In genomic region chr6:133966654-133967300, GRCh38 we compare ENCODE assay signal across 12 cellular contexts. TPM values are rescaled to one million over a fixed set of nuclear protein-coding genes. Genes with fewer than 3 reads are reported as not detected.
DNase-seq lines count a peak whose midpoint lies in the region; ATAC-seq, FAIRE-seq and TF ChIP-seq lines count a peak whose summit lies in the region.
"Had no signal": no experiment of that assay in that cellular context is flagged by ENCODE, and none has a peak within 500 bp of the region (broad histone marks: within the 10 kb centered on the region; RNA-seq: fewer than 3 reads in every experiment).

No MANE protein-coding gene starts in this region.

- no peaks in the 10 kb centered on the region for H4K20me1 ChIP-seq in MM.1S (ENCODE audit: insufficient read depth, low read length)

- H3K4me2 ChIP-seq in MM.1S (ENCODE audit: low read depth, low read length): peak overlapping the region; percentile 28; the same call in 1 of the 2 replicates

- DNase-seq in GM19239 (ENCODE audit: insufficient read length, low spot score) (peak; percentile 26), MM.1S (no peak), MV-4-11 (lab: John Stamatoyannopoulos, UW) (no peak), vagina (ENCODE audit: extremely low spot score in 2 of 2) (no peak)
- DNase-seq in effector CD8-positive, alpha-beta T cell (lab: John Stamatoyannopoulos, UW): no peak
- DNase-seq: NCI-H1694 treated with DMSO at 0.1 percent for 48 hours had no signal

- ATAC-seq in HG02759 (IDR thresholded peaks at IDR 0.05; ENCODE audit: unreplicated experiment): peak; percentile 89
- peak; percentile 72 for ATAC-seq in stimulated activated memory B cell treated with anti-CD40 and anti-IgM and Interleukin-4, amounts not matched to agents 10 μg/mL and 1 μg/mL and 100 μg/mL, for 72 hours
- ATAC-seq: sciatic nerve had no signal

- H3K9me3 ChIP-seq in MM.1S (replicated peaks; ENCODE audit: insufficient read depth, low read length) (no peaks in the 10 kb centered on the region), vagina (no peaks in the 10 kb centered on the region)
- H3K9me3 ChIP-seq: thoracic aorta had no signal

- H3K27ac ChIP-seq in MM.1S (ENCODE audit: low read length): no peak overlapping the region
- no peak overlapping the region for H3K27ac ChIP-seq in vagina
- H3K27ac ChIP-seq: cardiac muscle cell, thoracic aorta had no signal

- TF ChIP-seq POLR2A in vagina (IDR thresholded peaks at IDR 0.05): no peak

- H3K27me3 Mint-ChIP-seq in stimulated activated memory B cell treated with anti-CD40 and anti-IgM and Interleukin-4, amounts not matched to agents 10 μg/mL and 1 μg/mL and 100 μg/mL, for 72 hours: no peaks in the 10 kb centered on the region

- no peaks in the 10 kb centered on the region for H3K9me3 Mint-ChIP-seq in stimulated activated memory B cell treated with anti-CD40 and anti-IgM and Interleukin-4, amounts not matched to agents 10 μg/mL and 1 μg/mL and 100 μg/mL, for 72 hours

- H3K36me3 Mint-ChIP-seq in stimulated activated memory B cell treated with anti-CD40 and anti-IgM and Interleukin-4, amounts not matched to agents 10 μg/mL and 1 μg/mL and 100 μg/mL, for 72 hours: peaks cover 6% of the 10 kb centered on the region

- peak overlapping the region; percentile 11 for H3K4me3 Mint-ChIP-seq in stimulated activated memory B cell treated with anti-CD40 and anti-IgM and Interleukin-4, amounts not matched to agents 10 μg/mL and 1 μg/mL and 100 μg/mL, for 72 hours

- peak; percentile 94 for FAIRE-seq in GM19239 (lab: Jason Lieb, UNC)
- FAIRE-seq: TTC549 had no signal

- peak overlapping the region; percentile 20 for H3K27ac Mint-ChIP-seq in stimulated activated memory B cell treated with anti-CD40 and anti-IgM and Interleukin-4, amounts not matched to agents 10 μg/mL and 1 μg/mL and 100 μg/mL, for 72 hours

- 0 out of 2 replicates have a peak, but pooled peaks cover 4% of the 10 kb centered on the region for H3F3A ChIP-seq in MM.1S (ENCODE audit: insufficient read depth, low read length)

- H3K4me1 ChIP-seq in MM.1S (ENCODE audit: low read length) (0 out of 2 replicates have a peak, but pooled peaks cover 9% of the 10 kb centered on the region), vagina (peaks cover 21% of the 10 kb centered on the region)

- H3K4me3 ChIP-seq in MM.1S (ENCODE audit: low read length): peak overlapping the region; percentile 25; the same call in 1 of the 2 replicates
- H3K4me3 ChIP-seq in vagina: no peak overlapping the region
- H3K4me3 ChIP-seq: cardiac muscle cell, thoracic aorta had no signal

- no peak overlapping the region for H2AFZ ChIP-seq in MM.1S (ENCODE audit: low read length)

- H3K27me3 ChIP-seq in MM.1S (replicated peaks; ENCODE audit: insufficient read depth, low read length) (no peaks in the 10 kb centered on the region), vagina (no peaks in the 10 kb centered on the region)
- H3K27me3 ChIP-seq: cardiac muscle cell had no signal

- TF ChIP-seq CTCF in MM.1S (IDR thresholded peaks at IDR 0.05; ENCODE audit: low read length) (no peak), vagina (IDR thresholded peaks at IDR 0.05) (no peak)

- H3K36me3 ChIP-seq in MM.1S (replicated peaks; ENCODE audit: insufficient read depth, low read length): no peaks in the 10 kb centered on the region
- no peaks in the 10 kb centered on the region for H3K36me3 ChIP-seq in vagina
- H3K36me3 ChIP-seq: cardiac muscle cell, thoracic aorta had no signal

- H3K4me1 Mint-ChIP-seq in stimulated activated memory B cell treated with anti-CD40 and anti-IgM and Interleukin-4, amounts not matched to agents 10 μg/mL and 1 μg/mL and 100 μg/mL, for 72 hours: peaks cover 58% of the 10 kb centered on the region

- peaks cover 59% of the 10 kb centered on the region for H3K79me2 ChIP-seq in MM.1S (ENCODE audit: low read length)

- H3K9me2 ChIP-seq in MM.1S (replicated peaks; ENCODE audit: insufficient read depth, low read length): no peaks in the 10 kb centered on the region

- intact Hi-C loops in vagina (cut with DNase I): no loop called here

- no peak overlapping the region for H3K9ac ChIP-seq in MM.1S (ENCODE audit: low read length)

RNA-seq across cellular contexts. Expression of gene TBPL1, which starts 13.8 kb away (rescaled TPM):
- 17.7 TPM for total RNA-seq in vagina
